1 cellular context compared by ENCODE assay signal in the genomic region with DNA sequence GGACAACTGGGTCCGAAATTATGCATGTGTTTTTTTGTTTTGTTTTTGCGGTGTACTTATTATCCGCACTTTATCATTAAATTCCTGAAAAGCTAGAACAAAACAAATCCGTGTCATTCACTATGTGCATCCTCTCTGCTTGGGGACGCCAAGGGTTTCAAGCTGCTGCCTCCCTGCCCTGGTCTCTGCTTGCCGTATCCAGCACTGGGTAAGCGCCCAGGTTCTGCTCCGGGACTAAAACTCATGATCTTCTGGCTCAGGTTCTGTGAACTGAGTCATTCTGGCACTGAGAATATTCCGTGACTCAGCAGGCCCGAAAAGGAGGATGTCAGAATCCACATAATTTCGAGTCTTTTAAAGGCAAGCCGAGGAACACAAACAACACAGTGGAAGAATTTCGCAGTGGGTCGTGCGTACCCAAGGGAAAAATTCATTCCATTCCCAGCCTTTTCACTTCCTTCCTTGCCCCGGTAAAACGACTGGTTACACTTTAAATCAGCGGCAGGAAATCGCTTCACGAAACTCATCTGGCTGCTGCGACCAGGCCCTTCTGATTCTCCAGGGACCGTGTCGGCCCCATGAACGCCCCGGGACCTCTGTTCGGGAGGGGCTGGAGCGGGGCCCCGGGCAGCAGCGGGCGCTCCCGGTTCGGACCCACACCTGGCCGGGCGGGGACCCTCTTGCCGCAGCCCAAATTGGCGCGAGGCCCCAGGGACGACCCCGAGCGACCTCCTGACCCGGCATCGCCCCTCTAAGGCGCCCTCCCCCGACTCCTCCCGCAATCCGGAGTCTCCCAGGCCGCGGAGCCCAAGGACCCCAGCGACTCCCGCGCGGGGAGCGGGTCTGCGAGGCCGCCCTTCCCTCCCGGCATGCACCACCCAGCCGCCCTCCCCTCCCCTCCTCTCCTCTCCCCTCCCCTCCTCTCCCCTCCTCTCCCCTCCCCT.
TF ChIP-seq lines count a peak whose summit lies in the region.

No MANE protein-coding gene starts in this region.

TF ChIP-seq in HCT116, 20 proteins besides CTCF, POLR2A, EP300 and RAD21 (continued from another document):
- TF ChIP-seq ZBTB33 (IDR thresholded peaks at IDR 0.05; ENCODE audit: extremely low read depth, insufficient replicate concordance, low read length) (no peak), ZFX (IDR thresholded peaks at IDR 0.05) (peak; percentile 31), FOSL1 (IDR thresholded peaks at IDR 0.05; ENCODE audit: low read depth) (peak; percentile 88), SIN3A (IDR thresholded peaks at IDR 0.05; ENCODE audit: low read depth) (peak; percentile 68; the same call in 1 of the 2 replicates), CBX3 (IDR thresholded peaks at IDR 0.05; ENCODE audit: low read depth) (peak; percentile 77; the same call in 1 of the 2 replicates), EGR1 (IDR thresholded peaks at IDR 0.05; ENCODE audit: low read depth) (0 out of 2 replicates have a peak, but pooled peaks have one; percentile 32), EZH2 (IDR thresholded peaks at IDR 0.05) (no peak), POLR2AphosphoS5 (IDR thresholded peaks at IDR 0.05; ENCODE audit: low read depth, low read length) (peak; percentile 42), SP1 (IDR thresholded peaks at IDR 0.05; ENCODE audit: low read depth) (peak; percentile 85), REST (IDR thresholded peaks at IDR 0.05; ENCODE audit: low read depth) (no peak), SRF (IDR thresholded peaks at IDR 0.05; ENCODE audit: low read depth) (peak; percentile 58), JUND (IDR thresholded peaks at IDR 0.05) (peak; percentile 86), ZNF274 (IDR thresholded peaks at IDR 0.05; ENCODE audit: low read depth, low read length) (no peak), CEBPB (IDR thresholded peaks at IDR 0.05; ENCODE audit: low read depth) (peak; percentile 44)
